8 cellular contexts compared by ENCODE assay signal in genomic region chr1:25430666-25431494, GRCh38. TPM values are rescaled to one million over a fixed set of nuclear protein-coding genes. Genes with fewer than 3 reads are reported as not detected.
A peak's percentile ranks its signal among the peaks of the same experiment; 100 is the strongest.
DNase-seq lines count a peak whose midpoint lies in the region; ATAC-seq, FAIRE-seq and TF ChIP-seq lines count a peak whose summit lies in the region.

Gene MACO1, plus strand, starts transcription at chr1:25430897. Its CDS starts 202 bp downstream, at chr1:25431099.

- no peaks in the 10 kb centered on the region for H3K9me3 ChIP-seq in T-helper 17 cell (ENCODE audit: control insufficient read depth, low read length, poor library complexity, severe bottlenecking)
- H3K9me3 ChIP-seq in heart right ventricle: no peaks in the 10 kb centered on the region
- no peaks in the 10 kb centered on the region for H3K9me3 ChIP-seq in transverse colon

- H3K27me3 Mint-ChIP-seq in T-helper 17 cell: no peaks in the 10 kb centered on the region

- H3K4me3 ChIP-seq in heart right ventricle: peak within 1 kb of the TSS; percentile 71 to 99 (median 87)
- peak within 1 kb of the TSS; percentile 95 to 100 (median 98) for H3K4me3 ChIP-seq in transverse colon

- no peak for FAIRE-seq in GM12892 (lab: Jason Lieb, UNC)

- TF ChIP-seq EP300 in transverse colon (IDR thresholded peaks at IDR 0.05; ENCODE audit: low read depth): no peak

- peak; percentile 82 for DNase-seq in GM12892 (ENCODE audit: insufficient read length)
- DNase-seq in NCI-H1694 treated with DMSO at 0.1 percent for 48 hours (lab: John Stamatoyannopoulos, UW): peak; percentile 90
- DNase-seq in T-helper 17 cell: peak; percentile 93 to 96 (median 95)
- peak; percentile 95 for DNase-seq in amniotic stem cell (lab: John Stamatoyannopoulos, UW)
- peak; percentile 96 to 97 for DNase-seq in heart right ventricle
- DNase-seq in pons (ENCODE audit: low spot score): peak; percentile 98
- DNase-seq in transverse colon: peak; percentile 98

- peak within 1 kb of the TSS; percentile 98 for H3K27ac Mint-ChIP-seq in T-helper 17 cell

- no peaks in the 10 kb centered on the region for H3K27me3 ChIP-seq in heart right ventricle
- no peaks in the 10 kb centered on the region for H3K27me3 ChIP-seq in transverse colon

- H3K27ac ChIP-seq in heart right ventricle (peak within 1 kb of the TSS; percentile 86 to 97 (median 94)), transverse colon (peak within 1 kb of the TSS; percentile 94 to 97 (median 96))

- intact Hi-C loops in heart right ventricle (cut with DNase I): loop anchor here in 4 of 10 donors (5.0 kb wide), 3 partner anchors 36 to 51 kb away; no protein-coding TSS in a partner anchor
- intact Hi-C loops in transverse colon (cut with DNase I; ENCODE audit: low total_unique reads): no loop called here

- H3K4me3 Mint-ChIP-seq in T-helper 17 cell: peak within 1 kb of the TSS; percentile 94

- ATAC-seq in HG02885 (IDR thresholded peaks at IDR 0.05; ENCODE audit: poor library complexity, unreplicated experiment) (peak; percentile 84), T-helper 17 cell (peak; percentile 87), heart right ventricle (peak; percentile 95 to 99 (median 98))

- H3K36me3 Mint-ChIP-seq in T-helper 17 cell (ENCODE audit: low read depth): no peaks in the 10 kb centered on the region

- TF ChIP-seq POLR2A in GM12892 (IDR thresholded peaks at IDR 0.05; ENCODE audit: low read depth, low read length) (no peak), transverse colon (IDR thresholded peaks at IDR 0.05) (no peak)

- TF ChIP-seq CTCF in heart right ventricle (IDR thresholded peaks at IDR 0.05) (no peak), transverse colon (IDR thresholded peaks at IDR 0.05) (peak in 1 of 5 experiments; percentile 17)

- WGBS in heart right ventricle, 2 donors: 0% methylated on average over 67 to 95 of the region's 95 CpGs
- WGBS in transverse colon (ENCODE audit: low coverage in 1 of 2), 2 donors: 0 to 1% methylated on average over 3 to 33 of the region's 95 CpGs

- peaks cover 40% of the 10 kb centered on the region for H3K4me1 Mint-ChIP-seq in T-helper 17 cell

- H3K4me1 ChIP-seq in heart right ventricle (peaks cover 3 to 49% (median 47%) of the 10 kb centered on the region in 9 donors), transverse colon (peaks cover 20 to 47% (median 27%) of the 10 kb centered on the region in 4 donors)

- in situ Hi-C loops in transverse colon (cut with MboI; ENCODE audit: low pct_ligation_motif_present in 1 of 4, low pct_unique_long_range_greater_than_20kb in 1 of 4, low sequenced_read_pairs in 3 of 4): no loop called here

- H3K36me3 ChIP-seq in heart right ventricle (no peaks in the 10 kb centered on the region), transverse colon (no peaks in the 10 kb centered on the region)

RNA-seq across cellular contexts. Expression of gene MACO1, which starts in this region (rescaled TPM):
- polyA plus RNA-seq in GM12892 (2012; ENCODE audit: missing spikeins): 10.7 TPM
- total RNA-seq in T-helper 17 cell (10 to 100 TPM; 16.3 to 21.6 TPM), heart right ventricle (10 to 100 TPM in 9 of 10 donors, 1 to 10 TPM in 1; 9.4 to 15.5 (median 13.5) TPM), transverse colon (10 to 100 TPM; 11.3 to 24.9 (median 19.0) TPM)
- 1 to 10 TPM; 8.7 to 8.9 TPM for polyA plus RNA-seq in heart right ventricle

Comparison
In these comparisons a context has a peak if more than half of its experiments do, and no peak if none do; other contexts are left out.
1. Peak in every context shown above with its lines: DNase-seq, ATAC-seq, H3K4me3 ChIP-seq and H3K27ac ChIP-seq.